Comparison of ENCODE assay signal across 1 cellular context in genomic region chr11:32983506-32983905, GRCh38.
TF ChIP-seq lines count a peak whose summit lies in the region.

No MANE protein-coding gene starts in this region.

TF ChIP-seq in GM23338, 12 proteins besides CTCF, POLR2A, EP300 and RAD21 (continued from another document):
- TF ChIP-seq ZNF462 (CRISPR knock-in tag; IDR thresholded peaks at IDR 0.05) (no peak), ZNF331 (CRISPR knock-in tag; IDR thresholded peaks at IDR 0.05; ENCODE audit: low read depth) (no peak), JUNB (IDR thresholded peaks at IDR 0.05; ENCODE audit: unreplicated experiment) (no peak), POLR2AphosphoS5 (IDR thresholded peaks at IDR 0.05; ENCODE audit: low read depth) (no peak), ZNF114 (CRISPR knock-in tag; IDR thresholded peaks at IDR 0.05) (no peak), EZH2 (IDR thresholded peaks at IDR 0.05; ENCODE audit: low read depth, unreplicated experiment) (no peak)
TF ChIP-seq in GM23338: peak in this region for 0.
